ENCODE assay signal across 1 cellular context in genomic region chrX:39859991-39860861, GRCh38.
TF ChIP-seq lines count a peak whose summit lies in the region.

No MANE protein-coding gene starts in this region.

TF ChIP-seq in GM12878, 131 proteins besides CTCF, POLR2A, EP300 and RAD21 (continued from another document):
- no peak for TF ChIP-seq RAD51 (IDR thresholded peaks at IDR 0.05)
- TF ChIP-seq JUNB (IDR thresholded peaks at IDR 0.05) = peak; percentile 87
- no peak; the same call in 1 of the 2 replicates for TF ChIP-seq RCOR1 (conservative IDR thresholded peaks at IDR 0.05; ENCODE audit: low read depth, low read length)
- peak; percentile 80 for TF ChIP-seq CHD2 (IDR thresholded peaks at IDR 0.05; ENCODE audit: borderline replicate concordance, low read depth, low read length)
